Comparison of ENCODE assay signal across 8 cellular contexts in the genomic region with DNA sequence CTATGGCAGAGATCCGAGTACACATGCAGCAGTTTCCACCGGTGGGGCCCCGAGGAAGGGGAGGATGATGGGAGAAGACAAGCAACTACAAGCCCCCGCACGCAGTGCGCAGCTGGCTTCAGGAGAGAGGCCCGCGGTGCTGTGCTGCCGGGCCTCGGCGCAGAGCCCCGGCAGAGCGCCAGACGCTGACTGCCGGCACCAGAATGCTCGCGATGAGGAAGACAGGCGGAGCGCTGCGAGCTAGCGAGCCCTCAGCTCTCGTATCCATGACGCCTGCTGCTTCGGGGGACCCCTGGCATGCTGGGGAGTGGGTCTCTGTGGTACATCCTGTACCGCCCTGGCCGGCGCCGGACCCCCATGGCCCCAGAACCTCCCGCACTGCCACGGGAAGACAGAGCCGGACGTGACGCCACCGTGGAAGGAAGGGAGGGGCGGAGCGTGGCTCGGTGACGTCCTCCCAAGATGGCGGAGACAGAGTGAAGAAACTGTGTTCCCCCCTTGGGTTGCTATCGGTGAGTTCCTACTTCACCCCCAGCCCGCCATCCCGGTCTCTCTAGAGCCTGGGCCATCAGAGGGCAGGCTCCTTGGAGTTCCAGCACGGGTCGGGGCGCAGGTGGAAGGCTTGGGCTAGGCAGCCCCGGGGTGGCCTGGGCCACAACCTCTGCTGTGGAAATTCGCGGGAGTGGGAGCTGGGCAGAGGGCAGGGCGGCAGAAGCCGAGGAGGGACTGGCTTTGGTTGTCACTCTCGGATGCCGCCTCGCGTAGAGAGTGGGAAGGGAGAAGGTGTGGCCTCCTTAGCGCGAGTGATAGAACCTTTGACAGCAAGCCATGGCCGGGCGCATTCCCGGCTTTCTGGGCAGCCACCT. TPM values are rescaled to one million over a fixed set of nuclear protein-coding genes. Genes with fewer than 3 reads are reported as not detected.
DNase-seq lines count a peak whose midpoint lies in the region; TF ChIP-seq lines count a peak whose summit lies in the region.

A gene (plus strand): TSS at position 446 of the 866 bp plus-strand sequence. CDS start 900 bp downstream, outside the sequence.

- peak within 1 kb of the TSS; percentile 100 for H3K4me3 ChIP-seq in NT2/D1 (ENCODE audit: insufficient read length, low read depth)

- no peaks in the 10 kb centered on the region for H3K4me1 ChIP-seq in NT2/D1 (ENCODE audit: insufficient read depth, insufficient read length)

- peaks cover 44% of the 10 kb centered on the region for H3K36me3 ChIP-seq in NT2/D1 (ENCODE audit: insufficient read depth, insufficient read length, low read length)

- no peaks in the 10 kb centered on the region for H3K9me3 ChIP-seq in NT2/D1 (ENCODE audit: insufficient read depth, low read length)

- TF ChIP-seq CTCF in GM20000 (IDR thresholded peaks at IDR 0.05; ENCODE audit: extremely low read depth, missing control alignments) (no peak), endothelial cell (IDR thresholded peaks at IDR 0.05; ENCODE audit: unreplicated experiment) (no peak), mesothelial cell of epicardium (IDR thresholded peaks at IDR 0.05; ENCODE audit: unreplicated experiment) (no peak)

- H3K27me3 ChIP-seq in NT2/D1 (ENCODE audit: insufficient read depth, insufficient read length) = no peaks in the 10 kb centered on the region

- H3K36me3 Mint-ChIP-seq in endothelial cell (ENCODE audit: low read depth, unreplicated experiment) (peaks cover 26% of the 10 kb centered on the region), mesothelial cell of epicardium (peaks cover 6% of the 10 kb centered on the region)

- peak within 1 kb of the TSS; percentile 99 for H3K4me3 Mint-ChIP-seq in endothelial cell (ENCODE audit: unreplicated experiment)
- H3K4me3 Mint-ChIP-seq in mesothelial cell of epicardium = peak within 1 kb of the TSS; percentile 96

- H3K9me3 Mint-ChIP-seq in endothelial cell (ENCODE audit: unreplicated experiment) = no peaks in the 10 kb centered on the region
- H3K9me3 Mint-ChIP-seq in mesothelial cell of epicardium = no peaks in the 10 kb centered on the region

- H3K27ac Mint-ChIP-seq in endothelial cell (ENCODE audit: unreplicated experiment) (peak within 1 kb of the TSS; percentile 99), mesothelial cell of epicardium (peak within 1 kb of the TSS; percentile 99)

- H3K9ac ChIP-seq in NT2/D1 (ENCODE audit: insufficient read length, low read depth) = peak within 1 kb of the TSS; percentile 100

- H3K4me1 Mint-ChIP-seq in endothelial cell (ENCODE audit: unreplicated experiment) (peaks cover 15% of the 10 kb centered on the region), mesothelial cell of epicardium (peaks cover 33% of the 10 kb centered on the region)

- DNase-seq in COR-L47 (lab: John Stamatoyannopoulos, UW) (peak; percentile 94), GM20000 (ENCODE audit: low spot score) (peak; percentile 81), HT1080 (ENCODE audit: low read depth) (peak; percentile 91), NT2/D1 (ENCODE audit: low read depth, low spot score) (peak; percentile 82), endothelial cell (ENCODE audit: low spot score) (peak; percentile 88), mesothelial cell of epicardium (ENCODE audit: low spot score in 2 of 2, unreplicated experiment in 2 of 2) (peak; percentile 75 to 88)
- DNase-seq in activated CD8-positive, alpha-beta memory T cell treated with anti-CD3 and anti-CD28 coated beads, Interleukin-2, amount 50 U/mL, for 1 hour (ENCODE audit: extremely low read depth) = peak; percentile 71
- peak; percentile 81 to 86 for DNase-seq in stimulated activated CD8-positive, alpha-beta memory T cell treated with anti-CD3 and anti-CD28 coated beads, Interleukin-2, amount 100 ng/mL, for 1 hour (ENCODE audit: low read depth in 2 of 2)

- H3K27me3 Mint-ChIP-seq in endothelial cell (ENCODE audit: unreplicated experiment) (peaks cover 15% of the 10 kb centered on the region), mesothelial cell of epicardium (ENCODE audit: low read depth) (no peaks in the 10 kb centered on the region)

RNA-seq across cellular contexts. Expression of the gene that starts here (rescaled TPM):
- total RNA-seq in HT1080 (2014; rRNA removed; shearing (Covaris generic)) = 23.1 and 23.6 TPM in 2 replicates
- polyA plus RNA-seq in HT1080 (2015; cell fraction: cytosol; rRNA removed) = 17.3 and 21.8 TPM in 2 replicates
- polyA plus RNA-seq in HT1080 (2015; cell fraction: nucleus; rRNA removed) = 39.5 and 42.2 TPM in 2 replicates
- total RNA-seq in endothelial cell (ENCODE audit: unreplicated experiment) = 13.0 TPM
- 16.8 to 17.3 TPM (median 17.1 TPM) in 3 replicates for total RNA-seq in mesothelial cell of epicardium

Comparison
In these comparisons a context has a peak if more than half of its experiments do, and no peak if none do; other contexts are left out.
1. Peak in every context shown above with its lines: DNase-seq and H3K4me3 ChIP-seq.